ENCODE assay signal across 40 cellular contexts in the genomic region with DNA sequence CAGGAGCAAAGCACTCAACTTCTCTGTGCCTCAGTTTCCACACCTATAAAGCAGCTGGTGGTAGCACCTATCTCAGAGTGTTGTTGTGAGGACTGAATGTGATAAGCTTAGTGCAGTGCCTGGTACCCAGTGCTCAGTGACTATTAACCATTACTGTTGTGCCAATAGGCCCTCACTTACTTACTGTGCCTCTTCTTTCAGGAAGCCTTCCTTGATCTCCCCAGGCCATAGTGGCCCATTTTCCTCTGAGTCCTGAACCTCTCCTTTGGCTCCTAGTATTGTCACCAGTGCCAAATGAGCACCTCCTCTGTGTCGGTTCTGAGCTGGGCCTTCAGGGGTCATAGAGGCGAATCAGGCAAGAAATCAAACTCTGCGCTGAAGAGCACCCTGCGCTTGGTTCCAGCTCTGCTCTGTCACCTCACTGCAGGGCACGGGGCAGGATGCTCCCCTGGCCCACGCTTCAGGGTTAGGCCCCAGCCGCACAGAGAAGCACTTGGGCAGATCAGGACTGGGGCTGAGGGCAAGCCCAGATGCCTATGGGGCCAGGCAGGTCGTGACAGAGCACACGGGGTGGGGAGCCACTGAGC. TPM values are rescaled to one million over a fixed set of nuclear protein-coding genes. Genes with fewer than 3 reads are reported as not detected.
"Had no signal": no experiment of that assay in that cellular context is flagged by ENCODE, and none has a peak within 500 bp of the region (broad histone marks: within the 10 kb centered on the region; RNA-seq: fewer than 3 reads in every experiment).

No MANE protein-coding gene starts in this region.

- ATAC-seq: activated T-helper 17 cell treated with anti-CD3 and anti-CD28 coated beads, Interleukin-2, amount 50 U/mL, for 72 hours; body of pancreas; PC-3; SK-N-SH treated with all-trans-retinoic acid at 6 μM for 48 hours; T-cell; T-helper 17 cell had no signal

- DNase-seq: activated CD4-positive, alpha-beta memory T cell treated with anti-CD3 and anti-CD28 coated beads, Interleukin-2, amount 10 ng/mL, durations not matched to agents 7 days and 5 days; activated CD4-positive, alpha-beta T cell treated with anti-CD3 and anti-CD28 coated beads for 1 hour; activated CD4-positive, alpha-beta T cell treated with anti-CD3 and anti-CD28 coated beads for 48 hours; activated CD4-positive, CD25-positive, alpha-beta regulatory T cell; activated CD8-positive, alpha-beta memory T cell treated with anti-CD3 and anti-CD28 coated beads, Interleukin-2, amount 50 U/mL, for 48 hours; activated effector memory CD4-positive, alpha-beta T cell treated with anti-CD3 and anti-CD28 coated beads, Interleukin-2, amount 50 U/mL, for 16 hours; activated naive CD4-positive, alpha-beta T cell; activated naive CD4-positive, alpha-beta T cell treated with anti-CD3 and anti-CD28 coated beads, Interleukin-2, amount 50 U/mL, for 16 hours; activated naive CD8-positive, alpha-beta T cell treated with anti-CD3 and anti-CD28 coated beads for 36 hours; activated T-cell treated with anti-CD3 and anti-CD28 coated beads, Interleukin-2, amount 50 U/mL, for 48 hours; adrenal gland; body of pancreas; cerebellar nuclear complex; cortex of kidney; NCI-H1092 treated with DMSO at 0.1 percent for 48 hours; NCI-H1417; NCI-H146; NCI-H187; NCI-H2029 treated with DMSO at 0.1 percent for 48 hours; NCI-H2107; NCI-H2171; NCI-H510A; NCI-H526; NCI-H748 treated with DMSO at 0.1 percent for 48 hours; NK-92 treated with Interleukin-12 subunit alpha and Interleukin-12 subunit beta, amount 100 ng/mL, for 24 hours; PC-3; Peyer's patch; RPMI8226; SIG-M5; T-cell; T-helper 17 cell; T1000; WERI-Rb-1 had no signal

- H3K36me3 ChIP-seq: adrenal gland, breast epithelium, Peyer's patch, WERI-Rb-1 had no signal

- H3K27ac ChIP-seq: adrenal gland, body of pancreas, breast epithelium, Peyer's patch, WERI-Rb-1 had no signal

- H3K4me1 Mint-ChIP-seq: activated T-helper 17 cell treated with anti-CD3 and anti-CD28 coated beads, Interleukin-2, amount 50 U/mL, for 72 hours had no signal

- H3K27ac Mint-ChIP-seq: activated naive CD8-positive, alpha-beta T cell treated with anti-CD3 and anti-CD28 coated beads for 36 hours had no signal

- H3K27me3 Mint-ChIP-seq: activated CD4-positive, alpha-beta memory T cell treated with anti-CD3 and anti-CD28 coated beads, Interleukin-2, amount 10 ng/mL, durations not matched to agents 7 days and 5 days; activated naive CD8-positive, alpha-beta T cell treated with anti-CD3 and anti-CD28 coated beads for 36 hours; activated T-helper 17 cell treated with anti-CD3 and anti-CD28 coated beads, Interleukin-2, amount 50 U/mL, for 72 hours; T-cell; T-helper 17 cell had no signal

- H3K9me3 ChIP-seq: adrenal gland, body of pancreas, breast epithelium, Peyer's patch had no signal

- H3K36me3 Mint-ChIP-seq: activated naive CD8-positive, alpha-beta T cell treated with anti-CD3 and anti-CD28 coated beads for 36 hours; T-cell had no signal

- H3K9me3 Mint-ChIP-seq: activated CD4-positive, alpha-beta memory T cell treated with anti-CD3 and anti-CD28 coated beads, Interleukin-2, amount 10 ng/mL, durations not matched to agents 7 days and 5 days; activated naive CD8-positive, alpha-beta T cell treated with anti-CD3 and anti-CD28 coated beads for 36 hours; activated T-helper 17 cell treated with anti-CD3 and anti-CD28 coated beads, Interleukin-2, amount 50 U/mL, for 72 hours; T-cell had no signal

- H3K4me3 Mint-ChIP-seq: activated CD4-positive, alpha-beta memory T cell treated with anti-CD3 and anti-CD28 coated beads, Interleukin-2, amount 10 ng/mL, durations not matched to agents 7 days and 5 days; activated naive CD8-positive, alpha-beta T cell treated with anti-CD3 and anti-CD28 coated beads for 36 hours; activated T-helper 17 cell treated with anti-CD3 and anti-CD28 coated beads, Interleukin-2, amount 50 U/mL, for 72 hours; T-cell; T-helper 17 cell had no signal

- H3K27me3 ChIP-seq: adrenal gland, body of pancreas, breast epithelium, Peyer's patch had no signal

- H3K4me3 ChIP-seq: adrenal gland, body of pancreas, breast epithelium, Peyer's patch had no signal

RNA-seq across cellular contexts. Expression of gene CALHM1, which starts 2.5 kb away (rescaled TPM):
- total RNA-seq: activated naive CD8-positive, alpha-beta T cell treated with anti-CD3 and anti-CD28 coated beads for 36 hours; adrenal gland; astrocyte; body of pancreas; breast epithelium; cardiac septum; M059J; PC-3; SK-MEL-5; T-cell; T-helper 17 cell had no signal

RNA-seq across cellular contexts. Expression of gene CALHM2, which starts 4.0 kb away (rescaled TPM):
- total RNA-seq: SK-MEL-5 had no signal

RNA-seq across cellular contexts. Expression of gene CALHM3, which starts 22.9 kb away (rescaled TPM):
- total RNA-seq: activated naive CD8-positive, alpha-beta T cell treated with anti-CD3 and anti-CD28 coated beads for 36 hours; activated T-helper 17 cell treated with anti-CD3 and anti-CD28 coated beads, Interleukin-2, amount 50 U/mL, for 72 hours; adrenal gland; astrocyte; breast epithelium; cardiac septum; Peyer's patch; SK-MEL-5; T-cell; T-helper 17 cell had no signal
